In genomic region chr15:89781055-89781454, GRCh38 we compare ENCODE assay signal across 11 cellular contexts. TPM values are rescaled to one million over a fixed set of nuclear protein-coding genes. Genes with fewer than 3 reads are reported as not detected.
A peak's percentile ranks its signal among the peaks of the same experiment; 100 is the strongest.
DNase-seq lines count a peak whose midpoint lies in the region; ATAC-seq and TF ChIP-seq lines count a peak whose summit lies in the region.
"Had no signal": no experiment of that assay in that cellular context is flagged by ENCODE, and none has a peak within 500 bp of the region (broad histone marks: within the 10 kb centered on the region; RNA-seq: fewer than 3 reads in every experiment).

No MANE protein-coding gene starts in this region.

- peaks cover 6% of the 10 kb centered on the region for H3K27me3 Mint-ChIP-seq in glutamatergic neuron (ENCODE audit: unreplicated experiment)

- peaks cover 4% of the 10 kb centered on the region for H3K9me3 Mint-ChIP-seq in glutamatergic neuron (ENCODE audit: unreplicated experiment)
- H3K9me3 Mint-ChIP-seq: CD8-positive, alpha-beta T cell had no signal

- DNase-seq in Right ventricle myocardium inferior (ENCODE audit: missing footprints): peak; percentile 49
- no peak for DNase-seq in right atrium auricular region (ENCODE audit: low spot score)
- DNase-seq in NOMO-1 (lab: John Stamatoyannopoulos, UW; ENCODE audit: unreplicated experiment in 2 of 2): peak; percentile 78 to 83
- peak; percentile 80 for DNase-seq in colonic mucosa
- DNase-seq in suprapubic skin (ENCODE audit: low spot score in 2 of 2): no peak
- DNase-seq in glutamatergic neuron: no peak
- DNase-seq in effector memory CD4-positive, alpha-beta T cell: no peak
- DNase-seq in NCI-H1417 treated with DMSO at 0.1 percent for 48 hours (lab: John Stamatoyannopoulos, UW): no peak
- DNase-seq: CD8-positive, alpha-beta T cell; NCI-H146 had no signal

- H3K27ac ChIP-seq in right atrium auricular region (no peak overlapping the region), colonic mucosa (peak overlapping the region; percentile 86), suprapubic skin (peak overlapping the region; percentile 71)
- H3K27ac ChIP-seq in effector memory CD4-positive, alpha-beta T cell (ENCODE audit: insufficient read depth, low read length, poor library complexity, severe bottlenecking): no peak overlapping the region
- H3K27ac ChIP-seq: SJSA1 had no signal

- TF ChIP-seq POLR2A in suprapubic skin (IDR thresholded peaks at IDR 0.05): no peak

- H3K27me3 ChIP-seq in right atrium auricular region: no peaks in the 10 kb centered on the region
- H3K27me3 ChIP-seq in colonic mucosa: no peaks in the 10 kb centered on the region
- H3K27me3 ChIP-seq in suprapubic skin: no peaks in the 10 kb centered on the region
- peaks cover 8% of the 10 kb centered on the region for H3K27me3 ChIP-seq in effector memory CD4-positive, alpha-beta T cell (replicated peaks; ENCODE audit: control insufficient read depth, insufficient read depth, low read length, poor library complexity, severe bottlenecking)
- H3K27me3 ChIP-seq: SJSA1 had no signal

- H3K4me3 ChIP-seq in right atrium auricular region (no peak overlapping the region), colonic mucosa (no peak overlapping the region), suprapubic skin (no peak overlapping the region)
- no peak overlapping the region for H3K4me3 ChIP-seq in effector memory CD4-positive, alpha-beta T cell (ENCODE audit: insufficient read depth, low read depth, low read length, poor library complexity, severe bottlenecking)
- H3K4me3 ChIP-seq: SJSA1 had no signal

- no peak for TF ChIP-seq EP300 in suprapubic skin (IDR thresholded peaks at IDR 0.05)

- H3K4me1 ChIP-seq in right atrium auricular region (peaks cover 0 to 10% of the 10 kb centered on the region in 2 donors), colonic mucosa (peaks cover 30% of the 10 kb centered on the region), suprapubic skin (peaks cover 60% of the 10 kb centered on the region)
- H3K4me1 ChIP-seq in effector memory CD4-positive, alpha-beta T cell (ENCODE audit: control insufficient read depth, insufficient read depth, low read length, poor library complexity, severe bottlenecking): peaks cover 4% of the 10 kb centered on the region

- intact Hi-C loops in Right ventricle myocardium inferior (cut with DNase I): no loop called here
- intact Hi-C loops in colonic mucosa (cut with DNase I): no loop called here

- no peaks in the 10 kb centered on the region for H3K36me3 Mint-ChIP-seq in glutamatergic neuron (ENCODE audit: unreplicated experiment)
- H3K36me3 Mint-ChIP-seq: CD8-positive, alpha-beta T cell had no signal

- H3K4me1 Mint-ChIP-seq in glutamatergic neuron (ENCODE audit: low read depth, unreplicated experiment): no peaks in the 10 kb centered on the region

- H3K9me3 ChIP-seq in right atrium auricular region: no peaks in the 10 kb centered on the region
- H3K9me3 ChIP-seq in colonic mucosa: no peaks in the 10 kb centered on the region
- no peaks in the 10 kb centered on the region for H3K9me3 ChIP-seq in suprapubic skin
- no peaks in the 10 kb centered on the region for H3K9me3 ChIP-seq in effector memory CD4-positive, alpha-beta T cell (ENCODE audit: control insufficient read depth, low read length)
- H3K9me3 ChIP-seq: SJSA1 had no signal

- H3K4me3 Mint-ChIP-seq in glutamatergic neuron (ENCODE audit: unreplicated experiment): no peak overlapping the region
- H3K4me3 Mint-ChIP-seq: CD8-positive, alpha-beta T cell had no signal

- 56% methylated on average over 2 of the region's 6 CpGs for whole genome bisulfite sequencing in suprapubic skin

- ATAC-seq in Right ventricle myocardium inferior: no peak
- ATAC-seq: CD8-positive, alpha-beta T cell had no signal

- no peak for TF ChIP-seq CTCF in right atrium auricular region (IDR thresholded peaks at IDR 0.05)
- no peak for TF ChIP-seq CTCF in colonic mucosa (IDR thresholded peaks at IDR 0.05)
- TF ChIP-seq CTCF in suprapubic skin (IDR thresholded peaks at IDR 0.05): no peak
- no peak for TF ChIP-seq CTCF in glutamatergic neuron (IDR thresholded peaks at IDR 0.05; ENCODE audit: partially characterized antibody, unreplicated experiment)

- H3K36me3 ChIP-seq in right atrium auricular region (no peaks in the 10 kb centered on the region), colonic mucosa (no peaks in the 10 kb centered on the region), suprapubic skin (peaks cover 8% of the 10 kb centered on the region)
- H3K36me3 ChIP-seq in effector memory CD4-positive, alpha-beta T cell (ENCODE audit: control insufficient read depth, insufficient read depth, low read length): no peaks in the 10 kb centered on the region
- H3K36me3 ChIP-seq: SJSA1 had no signal

- peak overlapping the region in 1 of 2 donors; percentile 71 for H3K9ac ChIP-seq in colonic mucosa (ENCODE audit: low read depth in 2 of 2, low read length in 2 of 2)

- no peak overlapping the region for H3K27ac Mint-ChIP-seq in glutamatergic neuron (ENCODE audit: unreplicated experiment)
- H3K27ac Mint-ChIP-seq: CD8-positive, alpha-beta T cell had no signal

RNA-seq across cellular contexts. Expression of gene MESP2, which starts 4.9 kb away (rescaled TPM):
- 0.51 TPM for total RNA-seq in Right ventricle myocardium inferior
- not detected for total RNA-seq in right atrium auricular region
- total RNA-seq in colonic mucosa: 1 to 10 TPM in 1 of 2 donors, under 1 TPM in 1; 0.45 to 5.4 TPM
- total RNA-seq in suprapubic skin: 1 to 10 TPM in 1 of 4 donors, not detected in 3; 1.1 TPM
- total RNA-seq in glutamatergic neuron (ENCODE audit: unreplicated experiment): not detected
- total RNA-seq: CD8-positive, alpha-beta T cell; SJSA1 had no signal

RNA-seq across cellular contexts. Expression of gene MESP1, which starts 30.0 kb away (rescaled TPM):
- total RNA-seq in Right ventricle myocardium inferior: 7.4 TPM
- 1 to 10 TPM; 2.3 to 2.4 TPM for total RNA-seq in right atrium auricular region
- 10 to 100 TPM; 10.5 to 11.1 TPM for total RNA-seq in colonic mucosa
- 1 to 10 TPM in 2 of 4 donors, under 1 TPM in 2; 0.49 to 1.9 (median 0.89) TPM for total RNA-seq in suprapubic skin
- total RNA-seq in glutamatergic neuron (ENCODE audit: unreplicated experiment): 1.1 TPM

RNA-seq across cellular contexts. Expression of gene ANPEP, which starts 33.6 kb away (rescaled TPM):
- total RNA-seq in Right ventricle myocardium inferior (9.4 TPM), right atrium auricular region (10 to 100 TPM in 1 of 2 donors, 1 to 10 TPM in 1; 8.1 to 22.7 TPM), colonic mucosa (100 to 1,000 TPM; 216 to 567 TPM), suprapubic skin (10 to 100 TPM; 14.2 to 25.1 (median 19.0) TPM), glutamatergic neuron (ENCODE audit: unreplicated experiment) (1.9 TPM)

Comparison
In these comparisons a context has a peak if more than half of its experiments do, and no peak if none do; other contexts are left out.
1. DNase-seq: peak in Right ventricle myocardium inferior (single experiment), NOMO-1 (2 of 2) and colonic mucosa (single experiment); none in right atrium auricular region (single experiment), suprapubic skin (0 of 2), glutamatergic neuron (single experiment), effector memory CD4-positive, alpha-beta T cell (0 of 3) and NCI-H1417 treated with DMSO at 0.1 percent for 48 hours (single experiment).
2. H3K27ac ChIP-seq: peak in colonic mucosa (single experiment) and suprapubic skin (single experiment); none in right atrium auricular region (0 of 2) and effector memory CD4-positive, alpha-beta T cell (single experiment).
3. RNA of gene ANPEP, which starts 33.6 kb away (total RNA-seq): 216 to 567 TPM in colonic mucosa; 14.2 to 25.1 TPM in suprapubic skin, 8.1 to 22.7 TPM in right atrium auricular region, 9.4 TPM in Right ventricle myocardium inferior (single experiment) and 1.9 TPM in glutamatergic neuron (single experiment); every median in the first group is over 4 times any median in the second.